In the genomic region with DNA sequence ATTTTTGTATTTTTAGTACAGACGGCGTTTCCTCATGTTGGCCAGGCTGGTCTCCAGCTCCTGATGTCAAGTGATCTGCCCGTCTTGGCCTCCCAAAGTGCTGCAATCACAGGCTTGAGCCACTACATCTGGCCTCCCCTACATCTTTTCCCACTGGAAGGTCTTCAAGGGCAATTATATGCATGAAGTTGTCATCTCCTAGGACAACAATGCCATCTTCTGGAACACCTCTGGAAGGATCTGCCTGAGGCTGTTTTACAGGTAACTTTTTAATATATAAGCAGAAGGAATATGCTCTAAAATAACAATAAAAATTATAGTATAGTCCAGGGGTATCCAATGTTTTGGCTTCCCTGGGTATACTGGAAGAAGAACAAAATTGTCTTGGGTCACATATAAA, we compare ENCODE assay signal across 20 cellular contexts.
DNase-seq lines count a peak whose midpoint lies in the region; ATAC-seq, FAIRE-seq and TF ChIP-seq lines count a peak whose summit lies in the region.
"Had no signal": no experiment of that assay in that cellular context is flagged by ENCODE, and none has a peak within 500 bp of the region (broad histone marks: within the 10 kb centered on the region; RNA-seq: fewer than 3 reads in every experiment).

No MANE protein-coding gene starts in this region.

- no peaks in the 10 kb centered on the region for H3K9me1 ChIP-seq in endothelial cell of umbilical vein (replicated peaks; ENCODE audit: control insufficient read depth, extremely low read depth, insufficient read depth, low read length)

- H3K4me1 ChIP-seq in endothelial cell of umbilical vein (ENCODE audit: control insufficient read depth, extremely low read depth, insufficient read depth, low read length): peaks cover 3% of the 10 kb centered on the region
- H3K4me1 ChIP-seq: gastrocnemius medialis, SJCRH30 had no signal

- intact Hi-C loops in left ventricle myocardium superior (cut with micrococcal nuclease): no loop called here
- intact Hi-C loops in cardiac septum (cut with DNase I): loop anchor here (2.0 kb wide), 1 partner anchor 262 kb away; no protein-coding TSS in a partner anchor
- intact Hi-C loops in endothelial cell of umbilical vein (cut with micrococcal nuclease): loop anchor here (2.0 kb wide), 1 partner anchor 40 kb away; no protein-coding TSS in a partner anchor
- intact Hi-C loops in head of caudate nucleus (cut with DNase I): no loop called here

- no peak overlapping the region for H3K9ac ChIP-seq in endothelial cell of umbilical vein (replicated peaks; ENCODE audit: extremely low read depth, insufficient read depth, low read length)

- H4K20me1 ChIP-seq in endothelial cell of umbilical vein (replicated peaks; ENCODE audit: control insufficient read depth, extremely low read depth, insufficient read depth, low read length): no peaks in the 10 kb centered on the region

- no peak overlapping the region for H2AFZ ChIP-seq in endothelial cell of umbilical vein (ENCODE audit: low read depth, low read length)

- no peak overlapping the region for H3K4me2 ChIP-seq in endothelial cell of umbilical vein (ENCODE audit: insufficient read depth, low read length)

- ATAC-seq in left ventricle myocardium superior (peak; percentile 51), GM21367 (IDR thresholded peaks at IDR 0.05; ENCODE audit: unreplicated experiment) (no peak)
- ATAC-seq: gastrocnemius medialis; left colon; stimulated activated memory B cell treated with anti-CD40 and anti-IgM and Interleukin-4, amounts not matched to agents 10 μg/mL and 1 μg/mL and 100 μg/mL, for 72 hours had no signal

- H3K9me3 ChIP-seq in endothelial cell of umbilical vein (replicated peaks; ENCODE audit: control insufficient read depth, insufficient read depth, low read length): no peaks in the 10 kb centered on the region
- H3K9me3 ChIP-seq: gastrocnemius medialis, SJCRH30 had no signal

- H3K27me3 ChIP-seq in endothelial cell of umbilical vein (ENCODE audit: control insufficient read depth in 2 of 2, insufficient read depth in 2 of 2, low read length in 2 of 2): peaks cover 5 to 8% of the 10 kb centered on the region in 2 experiments
- H3K27me3 ChIP-seq: gastrocnemius medialis, SJCRH30 had no signal

- TF ChIP-seq POLR2A in endothelial cell of umbilical vein (IDR thresholded peaks at IDR 0.05; ENCODE audit: low read depth, low read length): no peak

- TSS peak; percentile 31 for BruUV-seq in endothelial cell of umbilical vein (replicated peaks; lab: Mats Ljungman, UMichigan)

- dilution Hi-C loops in endothelial cell of umbilical vein (cut with MboI; ENCODE audit: extremely low pct_ligation_motif_present, low sequenced_read_pairs): no loop called here

- CTCF ChIA-PET in endothelial cell of umbilical vein (lab: Charles Lee): interaction anchor here (0.6 to 3.1 kb wide), 5 partner anchors 9 to 440 kb away, joined by 4 to 109 read pairs (median 17); no protein-coding TSS in a partner anchor

- POLR2A ChIA-PET in endothelial cell of umbilical vein (lab: Charles Lee): interaction anchor here (0.7 kb wide), 1 partner anchor 37 kb away, joined by 6 read pairs; no protein-coding TSS in a partner anchor

- no peaks in the 10 kb centered on the region for H3K79me2 ChIP-seq in endothelial cell of umbilical vein (ENCODE audit: control insufficient read depth, insufficient read depth, low read length)

- no peak for FAIRE-seq in endothelial cell of umbilical vein (lab: Jason Lieb, UNC)

- H3K27ac ChIP-seq in endothelial cell of umbilical vein (ENCODE audit: insufficient read depth, low read depth, low read length): no peak overlapping the region
- H3K27ac ChIP-seq: gastrocnemius medialis, SJCRH30 had no signal

- H3K4me3 ChIP-seq in endothelial cell of umbilical vein (replicated peaks in 1 of 3; ENCODE audit: insufficient read depth in 1 of 3, low read depth in 1 of 3, low read length in 3 of 3): no peak overlapping the region
- H3K4me3 ChIP-seq: gastrocnemius medialis, SJCRH30 had no signal

- no peak for TF ChIP-seq CTCF in endothelial cell of umbilical vein (IDR thresholded peaks at IDR 0.05; ENCODE audit: extremely low read depth in 1 of 2, insufficient read depth in 1 of 2, low read depth in 1 of 2, low read length in 2 of 2)

- DNase-seq in left ventricle myocardium superior (no peak), cardiac septum (ENCODE audit: low spot score) (no peak), NCI-H526 (lab: John Stamatoyannopoulos, UW) (peak; percentile 14 to 57), endothelial cell of umbilical vein (ENCODE audit: low read depth, low spot score) (no peak), DMS114 treated with DMSO at 0.1 percent for 48 hours (lab: John Stamatoyannopoulos, UW; ENCODE audit: unreplicated experiment) (no peak), head of caudate nucleus (no peak)
- no peak for DNase-seq in stimulated activated CD4-positive, alpha-beta T cell treated with anti-CD3 and anti-CD28 coated beads, Interleukin-12 subunit alpha, Interleukin-12 subunit beta, amount 100 ng/mL, for 4 hours
- DNase-seq: activated CD4-positive, alpha-beta memory T cell treated with anti-CD3 and anti-CD28 coated beads, Interleukin-2, amount 10 ng/mL, durations not matched to agents 7 days and 5 days; activated naive CD4-positive, alpha-beta T cell; amygdala; caudate nucleus; erythroblast; gastrocnemius medialis; left colon; NCI-H1436; retina; T-helper 2 cell had no signal

- H3K36me3 ChIP-seq in endothelial cell of umbilical vein (ENCODE audit: control insufficient read depth in 2 of 2, extremely low read depth in 1 of 2, insufficient read depth in 2 of 2, low read length in 2 of 2): no peaks in the 10 kb centered on the region
- H3K36me3 ChIP-seq: gastrocnemius medialis, SJCRH30 had no signal

TF ChIP-seq in endothelial cell of umbilical vein, 7 proteins besides CTCF, POLR2A, EP300 and RAD21:
- no peak for TF ChIP-seq JUN (IDR thresholded peaks at IDR 0.05; ENCODE audit: borderline replicate concordance, insufficient read depth, insufficient read length, low read depth)

Comparison
In these comparisons a context has a peak if more than half of its experiments do, and no peak if none do; other contexts are left out.
1. intact Hi-C loops: an anchor here in cardiac septum (2.0 kb wide) and endothelial cell of umbilical vein (2.0 kb wide); none called in left ventricle myocardium superior and head of caudate nucleus.
2. DNase-seq: peak in NCI-H526 (2 of 2); none in left ventricle myocardium superior (single experiment), cardiac septum (single experiment), endothelial cell of umbilical vein (single experiment), DMS114 treated with DMSO at 0.1 percent for 48 hours (single experiment), head of caudate nucleus (0 of 42) and stimulated activated CD4-positive, alpha-beta T cell treated with anti-CD3 and anti-CD28 coated beads, Interleukin-12 subunit alpha, Interleukin-12 subunit beta, amount 100 ng/mL, for 4 hours (single experiment).